ENCODE assay signal across 21 cellular contexts in the genomic region with DNA sequence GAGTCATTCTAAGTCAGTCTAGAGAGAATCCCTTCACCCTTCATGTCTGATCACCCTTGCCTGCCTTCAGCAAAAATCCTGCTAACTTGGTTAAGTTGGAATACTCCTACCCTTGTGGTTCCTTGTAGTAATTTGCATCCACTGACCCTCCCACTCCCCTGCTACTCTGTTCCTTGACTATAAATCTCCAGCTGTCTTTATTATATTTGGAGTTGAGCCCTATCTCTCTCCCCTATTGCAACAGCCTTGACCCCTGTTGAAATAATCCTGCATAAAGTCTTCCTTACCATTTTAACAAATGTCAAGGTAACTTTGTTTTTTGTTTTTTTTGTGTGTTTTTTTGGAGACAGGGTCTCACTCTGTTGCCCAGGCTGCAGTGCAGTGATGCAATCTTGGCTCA.
"Had no signal": no experiment of that assay in that cellular context is flagged by ENCODE, and none has a peak within 500 bp of the region (broad histone marks: within the 10 kb centered on the region; RNA-seq: fewer than 3 reads in every experiment).

No MANE protein-coding gene starts in this region.

- H3K36me3 Mint-ChIP-seq: stimulated activated memory B cell treated with anti-CD40 and anti-IgM and Interleukin-4, amounts not matched to agents 10 μg/mL and 1 μg/mL and 100 μg/mL, for 72 hours had no signal

- H3K9me3 ChIP-seq: colonic mucosa, esophagus squamous epithelium, ovary, spleen, testis, tibial nerve had no signal

- H3K4me1 ChIP-seq: colonic mucosa, spleen had no signal

- ATAC-seq: left colon; left ventricle myocardium superior; naive thymus-derived CD4-positive, alpha-beta T cell; right cardiac atrium; stimulated activated memory B cell treated with anti-CD40 and anti-IgM and Interleukin-4, amounts not matched to agents 10 μg/mL and 1 μg/mL and 100 μg/mL, for 72 hours; stimulated activated naive CD8-positive, alpha-beta T cell treated with anti-CD3 and anti-CD28 coated beads, Interleukin-15, amount 100 ng/mL, for 72 hours had no signal

- H3K4me3 Mint-ChIP-seq: naive thymus-derived CD4-positive, alpha-beta T cell; neural crest cell; stimulated activated memory B cell treated with anti-CD40 and anti-IgM and Interleukin-4, amounts not matched to agents 10 μg/mL and 1 μg/mL and 100 μg/mL, for 72 hours; stimulated activated naive CD8-positive, alpha-beta T cell treated with anti-CD3 and anti-CD28 coated beads, Interleukin-15, amount 100 ng/mL, for 72 hours had no signal

- H3K27ac Mint-ChIP-seq: naive thymus-derived CD4-positive, alpha-beta T cell; stimulated activated memory B cell treated with anti-CD40 and anti-IgM and Interleukin-4, amounts not matched to agents 10 μg/mL and 1 μg/mL and 100 μg/mL, for 72 hours; stimulated activated naive CD8-positive, alpha-beta T cell treated with anti-CD3 and anti-CD28 coated beads, Interleukin-15, amount 100 ng/mL, for 72 hours had no signal

- H3K36me3 ChIP-seq: colonic mucosa, esophagus squamous epithelium, ovary, spleen, tibial nerve had no signal

- H3K4me1 Mint-ChIP-seq: naive thymus-derived CD4-positive, alpha-beta T cell; stimulated activated memory B cell treated with anti-CD40 and anti-IgM and Interleukin-4, amounts not matched to agents 10 μg/mL and 1 μg/mL and 100 μg/mL, for 72 hours; stimulated activated naive CD8-positive, alpha-beta T cell treated with anti-CD3 and anti-CD28 coated beads, Interleukin-15, amount 100 ng/mL, for 72 hours had no signal

- H3K27me3 Mint-ChIP-seq: naive thymus-derived CD4-positive, alpha-beta T cell; stimulated activated memory B cell treated with anti-CD40 and anti-IgM and Interleukin-4, amounts not matched to agents 10 μg/mL and 1 μg/mL and 100 μg/mL, for 72 hours; stimulated activated naive CD8-positive, alpha-beta T cell treated with anti-CD3 and anti-CD28 coated beads, Interleukin-15, amount 100 ng/mL, for 72 hours had no signal

- DNase-seq: caudate nucleus; colonic mucosa; dermis blood vessel endothelial cell; esophagus squamous epithelium; glutamatergic neuron; left colon; left ventricle myocardium superior; mesendoderm; naive thymus-derived CD4-positive, alpha-beta T cell; right cardiac atrium; spleen; stimulated activated CD4-positive, alpha-beta T cell treated with anti-CD3 and anti-CD28 coated beads, Interleukin-15, amount 100 ng/mL, for 24 hours; stimulated activated CD4-positive, alpha-beta T cell treated with anti-CD3 and anti-CD28 coated beads, Interleukin-1b, Interleukin-23, amount 100 ng/mL, for 48 hours; stimulated activated CD4-positive, alpha-beta T cell treated with anti-CD3 and anti-CD28 coated beads, Interleukin-4, amount 100 ng/mL, for 24 hours; stimulated activated naive CD8-positive, alpha-beta T cell treated with anti-CD3 and anti-CD28 coated beads, Interleukin-15, amount 100 ng/mL, for 72 hours; testis had no signal

- H3K27ac ChIP-seq: colonic mucosa, esophagus squamous epithelium, ovary, spleen, testis, tibial nerve had no signal

- H3K4me3 ChIP-seq: colonic mucosa, esophagus squamous epithelium, lung, ovary, spleen, testis, tibial nerve had no signal

- H3K27me3 ChIP-seq: colonic mucosa, esophagus squamous epithelium, ovary, spleen, testis, tibial nerve had no signal

- H3K9me3 Mint-ChIP-seq: neural crest cell; stimulated activated naive CD8-positive, alpha-beta T cell treated with anti-CD3 and anti-CD28 coated beads, Interleukin-15, amount 100 ng/mL, for 72 hours had no signal
